ENCODE assay signal across 10 cellular contexts in genomic region chr16:29975811-29976511, GRCh38. TPM values are rescaled to one million over a fixed set of nuclear protein-coding genes. Genes with fewer than 3 reads are reported as not detected.
DNase-seq lines count a peak whose midpoint lies in the region; ATAC-seq and TF ChIP-seq lines count a peak whose summit lies in the region.
"Had no signal": no experiment of that assay in that cellular context is flagged by ENCODE, and none has a peak within 500 bp of the region (broad histone marks: within the 10 kb centered on the region; RNA-seq: fewer than 3 reads in every experiment).

No MANE protein-coding gene starts in this region.

- H3K36me3 Mint-ChIP-seq in brain (peaks cover 48% of the 10 kb centered on the region), memory B cell (peaks cover 17% of the 10 kb centered on the region)

- H3K27me3 ChIP-seq in heart right ventricle = no peaks in the 10 kb centered on the region
- H3K27me3 ChIP-seq in vagina = no peaks in the 10 kb centered on the region

- ATAC-seq in heart right ventricle = no peak
- no peak for ATAC-seq in left ventricle myocardium superior
- ATAC-seq in memory B cell (ENCODE audit: low read depth) = no peak
- no peak for ATAC-seq in HG03460 (IDR thresholded peaks at IDR 0.05; ENCODE audit: unreplicated experiment)
- ATAC-seq in GM21447 (IDR thresholded peaks at IDR 0.05; ENCODE audit: unreplicated experiment) = no peak

- H3K36me3 ChIP-seq in heart right ventricle (peaks cover 0 to 56% (median 32%) of the 10 kb centered on the region in 9 donors), vagina (peaks cover 0 to 41% of the 10 kb centered on the region in 2 donors)

- H3K9me3 Mint-ChIP-seq in brain (peaks cover 0 to 6% (median 0%) of the 10 kb centered on the region in 5 experiments), memory B cell (no peaks in the 10 kb centered on the region)

- 3 to 6% methylated on average over 6 of the region's 6 CpGs for WGBS in heart right ventricle, 2 donors

- H3K4me3 Mint-ChIP-seq in brain (peak overlapping the region; percentile 87 to 96 (median 91)), memory B cell (peak overlapping the region; percentile 100)

- H3K4me1 Mint-ChIP-seq in brain = peaks cover 41% of the 10 kb centered on the region
- peaks cover 25% of the 10 kb centered on the region for H3K4me1 Mint-ChIP-seq in memory B cell

- peak overlapping the region; percentile 18 to 93 (median 84) for H3K27ac Mint-ChIP-seq in brain
- peak overlapping the region; percentile 71 for H3K27ac Mint-ChIP-seq in memory B cell

- H3K27ac ChIP-seq in heart right ventricle (peak overlapping the region; percentile 55 to 100 (median 94)), vagina (peak overlapping the region; percentile 80)
- H3K27ac ChIP-seq: epithelial cell of prostate had no signal

- H3K27me3 Mint-ChIP-seq in brain = peaks cover 11% of the 10 kb centered on the region
- H3K27me3 Mint-ChIP-seq in memory B cell = no peaks in the 10 kb centered on the region

- intact Hi-C loops in heart right ventricle (cut with DNase I) = loop anchor here in 6 of 10 donors (2.0 to 10.0 kb wide), 4 partner anchors 19 to 171 kb away; partner anchors contain the start of genes HIRIP3 (in 4 of the 6), KCTD13 (in 1 of the 6), MAZ (in 1 of the 6) and PAGR1 (in 1 of the 6)
- intact Hi-C loops in left ventricle myocardium superior (cut with micrococcal nuclease) = no loop called here
- intact Hi-C loops in vagina (cut with DNase I) = loop anchor here (2.0 kb wide), 1 partner anchor 19 kb away; the partner anchor contains the start of gene HIRIP3

- H3K4me3 ChIP-seq in heart right ventricle (peak overlapping the region; percentile 69 to 99 (median 81)), vagina (peak overlapping the region; percentile 58 to 80)

- H3K9me3 ChIP-seq in heart right ventricle (no peaks in the 10 kb centered on the region), vagina (no peaks in the 10 kb centered on the region)

- H3K4me1 ChIP-seq in heart right ventricle (peaks cover 5 to 70% (median 56%) of the 10 kb centered on the region in 9 donors), vagina (peaks cover 39% of the 10 kb centered on the region)

- DNase-seq in heart right ventricle (no peak), left ventricle myocardium superior (no peak), memory B cell (ENCODE audit: low spot score in 2 of 2) (no peak), vagina (ENCODE audit: extremely low spot score in 2 of 2) (no peak), NCI-H345 (lab: John Stamatoyannopoulos, UW) (no peak)
- DNase-seq: NCI-H1694 treated with DMSO at 0.1 percent for 48 hours had no signal

- no peak for TF ChIP-seq POLR2A in vagina (IDR thresholded peaks at IDR 0.05)

- TF ChIP-seq CTCF in heart right ventricle (IDR thresholded peaks at IDR 0.05) (no peak), brain (conservative IDR thresholded peaks at IDR 0.05) (no peak), vagina (IDR thresholded peaks at IDR 0.05) (no peak)

RNA-seq across cellular contexts. Expression of gene TAOK2, which starts 2.3 kb away (rescaled TPM):
- total RNA-seq in heart right ventricle (10 to 100 TPM; 27.0 to 40.6 (median 32.7) TPM), left ventricle myocardium superior (34.9 TPM), vagina (33.1 TPM)
- polyA plus RNA-seq in heart right ventricle (10 to 100 TPM; 27.6 to 50.4 TPM), brain (ENCODE audit: insufficient read depth, low read depth, low replicate concordance) (45.4 TPM)

RNA-seq across cellular contexts. Expression of gene TMEM219, which starts 14.1 kb away (rescaled TPM):
- total RNA-seq in heart right ventricle (100 to 1,000 TPM in 1 of 10 donors, 10 to 100 TPM in 9; 53.0 to 105 (median 67.1) TPM), left ventricle myocardium superior (66.2 TPM), vagina (85.7 TPM)
- polyA plus RNA-seq in heart right ventricle (10 to 100 TPM; 80.4 to 85.9 TPM), brain (ENCODE audit: insufficient read depth, low read depth, low replicate concordance) (244 TPM)

RNA-seq across cellular contexts. Expression of gene HIRIP3, which starts 19.5 kb away (rescaled TPM):
- total RNA-seq in heart right ventricle = 10 to 100 TPM; 14.4 to 23.2 (median 17.1) TPM
- polyA plus RNA-seq in heart right ventricle = 10 to 100 TPM; 17.9 to 22.4 TPM
- 19.4 TPM for total RNA-seq in left ventricle myocardium superior
- polyA plus RNA-seq in brain (ENCODE audit: insufficient read depth, low read depth, low replicate concordance) = 85.9 TPM
- 7.1 TPM for total RNA-seq in vagina

RNA-seq across cellular contexts. Expression of gene INO80E, which starts 20.1 kb away (rescaled TPM):
- total RNA-seq in heart right ventricle (10 to 100 TPM; 23.2 to 34.8 (median 30.6) TPM), left ventricle myocardium superior (31.3 TPM), vagina (32.7 TPM)
- polyA plus RNA-seq in heart right ventricle (10 to 100 TPM; 63.2 to 80.4 TPM), brain (ENCODE audit: insufficient read depth, low read depth, low replicate concordance) (147 TPM)

RNA-seq across cellular contexts. Expression of gene DOC2A, which starts 34.9 kb away (rescaled TPM):
- total RNA-seq in heart right ventricle = under 1 TPM in 4 of 10 donors, not detected in 6; 0.27 to 0.95 (median 0.48) TPM
- polyA plus RNA-seq in heart right ventricle = 1 to 10 TPM in 1 of 2 donors, under 1 TPM in 1; 0.41 to 2.7 TPM
- total RNA-seq in left ventricle myocardium superior = 0.82 TPM
- polyA plus RNA-seq in brain (ENCODE audit: insufficient read depth, low read depth, low replicate concordance) = 23.1 TPM
- 2.2 TPM for total RNA-seq in vagina
